ENCODE assay signal across 23 cellular contexts in genomic region chr15:73865379-73865778, GRCh38. TPM values are rescaled to one million over a fixed set of nuclear protein-coding genes. Genes with fewer than 3 reads are reported as not detected.
DNase-seq lines count a peak whose midpoint lies in the region; ATAC-seq, FAIRE-seq and TF ChIP-seq lines count a peak whose summit lies in the region.
"Had no signal": no experiment of that assay in that cellular context is flagged by ENCODE, and none has a peak within 500 bp of the region (broad histone marks: within the 10 kb centered on the region; RNA-seq: fewer than 3 reads in every experiment).

No MANE protein-coding gene starts in this region.

- POLR2A ChIA-PET in GM12878 (lab: Charles Lee): interaction anchor here (1.2 kb wide), 1 partner anchor 29 kb away, joined by 4 read pairs; no protein-coding TSS in a partner anchor

- no TSS peak for BruUV-seq in GM12878 (replicated peaks; lab: Mats Ljungman, UMichigan)

- H4K20me1 ChIP-seq in BLaER1 treated with 17β-estradiol and CSF1 and Interleukin-3, amounts not matched to agents 10 nM and 100 nM: no peaks in the 10 kb centered on the region; a peak in 1 of 22 replicates
- H4K20me1 ChIP-seq in GM12878 (ENCODE audit: control insufficient read depth, insufficient read depth): no peaks in the 10 kb centered on the region

- H3K27me3 ChIP-seq in BLaER1 treated with 17β-estradiol and CSF1 and Interleukin-3, amounts not matched to agents 10 nM and 100 nM: no peaks in the 10 kb centered on the region
- no peaks in the 10 kb centered on the region; a peak in 2 of 4 replicates for H3K27me3 ChIP-seq in GM12878 (replicated peaks in 1 of 2; ENCODE audit: control insufficient read depth in 2 of 2, insufficient read depth in 2 of 2, low read length in 1 of 2)
- peaks cover 0 to 7% of the 10 kb centered on the region in 2 donors for H3K27me3 ChIP-seq in small intestine (ENCODE audit: control insufficient read depth in 2 of 2, insufficient read depth in 2 of 2, low read length in 2 of 2)

- TF ChIP-seq RAD21 in GM12878 (IDR thresholded peaks at IDR 0.05; ENCODE audit: insufficient read depth, low read depth, low read length): no peak

- no peak overlapping the region for H3K9ac ChIP-seq in BLaER1 treated with 17β-estradiol and CSF1 and Interleukin-3, amounts not matched to agents 10 nM and 100 nM
- H3K9ac ChIP-seq in GM12878 (ENCODE audit: control insufficient read depth, insufficient read depth, low read length): no peak overlapping the region

- ATAC-seq in GM12878: peak; percentile 61
- no peak for ATAC-seq in HG03196 (IDR thresholded peaks at IDR 0.05; ENCODE audit: unreplicated experiment)
- ATAC-seq: A549 had no signal

- no peak for FAIRE-seq in GM12878 (lab: Jason Lieb, UNC)
- FAIRE-seq in small intestine (lab: Jason Lieb, UNC): no peak
- FAIRE-seq: A549, G401.6, GM12891, GM18507 had no signal

- CTCF ChIA-PET in GM12878 (lab: Yijun Ruan, JAX): interaction anchor here (0.8 to 1.5 kb wide), 4 partner anchors 9 to 48 kb away, joined by 3 to 7 read pairs (median 3); partner anchors contain the start of gene TBC1D21

- no peak for TF ChIP-seq EP300 in GM12878 (IDR thresholded peaks at IDR 0.05; ENCODE audit: borderline replicate concordance in 1 of 2, control insufficient read depth in 1 of 2, low read depth in 2 of 2, low read length in 2 of 2)

- H3K79me2 ChIP-seq in GM12878 (ENCODE audit: control insufficient read depth, insufficient read depth, low read length): no peaks in the 10 kb centered on the region

- no peak overlapping the region for H3K4me3 ChIP-seq in BLaER1 treated with 17β-estradiol and CSF1 and Interleukin-3, amounts not matched to agents 10 nM and 100 nM
- H3K4me3 ChIP-seq in GM12878 (no peak overlapping the region), small intestine (ENCODE audit: low read depth in 1 of 2, low read length in 2 of 2) (no peak overlapping the region)
- H3K4me3 ChIP-seq: A549 had no signal

- H3K36me3 ChIP-seq in BLaER1 treated with 17β-estradiol and CSF1 and Interleukin-3, amounts not matched to agents 10 nM and 100 nM: no peaks in the 10 kb centered on the region
- H3K36me3 ChIP-seq in KOPT-K1 (ENCODE audit: insufficient read depth, low read length) (no peaks in the 10 kb centered on the region), GM12878 (ENCODE audit: control insufficient read depth in 2 of 2, insufficient read depth in 2 of 2, low read length in 1 of 2) (no peaks in the 10 kb centered on the region), small intestine (ENCODE audit: control insufficient read depth in 2 of 2, insufficient read depth in 2 of 2, low read length in 2 of 2) (no peaks in the 10 kb centered on the region)
- H3K36me3 ChIP-seq: BE2C had no signal

- peak overlapping the region in 8 of 11 experiments; percentile 22 to 78 (median 48); a peak in 11 of 22 replicates for H3K4me2 ChIP-seq in BLaER1 treated with 17β-estradiol and CSF1 and Interleukin-3, amounts not matched to agents 10 nM and 100 nM
- H3K4me2 ChIP-seq in GM12878 (ENCODE audit: control insufficient read depth, insufficient read depth): no peak overlapping the region
- H3K4me2 ChIP-seq: A549 had no signal

- TF ChIP-seq POLR2A in GM12878 (IDR thresholded peaks at IDR 0.05; ENCODE audit: low read depth, low read length): no peak

- TF ChIP-seq CTCF in GM12878 (IDR thresholded peaks at IDR 0.05 in 2 of 3, conservative IDR thresholded peaks at IDR 0.05 in 1 of 3; ENCODE audit: control insufficient read depth in 2 of 3, extremely low read depth in 1 of 3, insufficient read depth in 1 of 3, low read depth in 3 of 3, low read length in 3 of 3): no peak

- intact Hi-C loops in GM12878 (cut with micrococcal nuclease; ENCODE audit: unreplicated experiment): no loop called here

- no peak for DNase-seq in GM12878 (ENCODE audit: low read depth, low spot score)
- DNase-seq in DMS79 (lab: John Stamatoyannopoulos, UW): no peak
- DNase-seq in effector CD4-positive, alpha-beta T cell: no peak
- DNase-seq in small intestine: no peak
- DNase-seq: 8988T; ACHN; AML-193; BE2C; CD4-positive, CD25-positive, alpha-beta regulatory T cell; DMS53; DND-41; GOT3; H7; HCEC 1CT had no signal

- in situ Hi-C loops in GM12878 (cut with MboI): no loop called here

- SMC1A ChIA-PET in GM12878 (lab: Charles Lee; ENCODE audit: uncharacterized antibody, unreplicated experiment): interaction anchor here (2.6 kb wide), 1 partner anchor 9 kb away, joined by 8 read pairs; no protein-coding TSS in a partner anchor

- RAD21 ChIA-PET in GM12878 (lab: Charles Lee; ENCODE audit: unreplicated experiment): interaction anchor here (1.8 kb wide), 1 partner anchor 8 kb away, joined by 5 read pairs; the partner anchor contains the start of gene TBC1D21

- peaks cover 0 to 29% (median 20%) of the 10 kb centered on the region in 10 experiments; a peak in 14 of 20 replicates for H3K4me1 ChIP-seq in BLaER1 treated with 17β-estradiol and CSF1 and Interleukin-3, amounts not matched to agents 10 nM and 100 nM
- H3K4me1 ChIP-seq in GM12878 (ENCODE audit: control insufficient read depth, insufficient read depth, low read length) (no peaks in the 10 kb centered on the region), small intestine (ENCODE audit: control insufficient read depth in 2 of 2, insufficient read depth in 1 of 2, low read depth in 1 of 2, low read length in 1 of 2) (no peaks in the 10 kb centered on the region)
- H3K4me1 ChIP-seq: A549, BE2C had no signal

- H3K27ac ChIP-seq in BLaER1 treated with 17β-estradiol and CSF1 and Interleukin-3, amounts not matched to agents 10 nM and 100 nM: no peak overlapping the region
- H3K27ac ChIP-seq in KOPT-K1 (ENCODE audit: low read depth, low read length, poor library complexity, severe bottlenecking) (peak overlapping the region; percentile 29), GM12878 (ENCODE audit: control insufficient read depth, insufficient read depth) (no peak overlapping the region), small intestine (ENCODE audit: low read depth in 1 of 2, low read length in 1 of 2) (no peak overlapping the region)
- H3K27ac ChIP-seq: A549, C4-2B had no signal

- H2AFZ ChIP-seq in GM12878 (ENCODE audit: control insufficient read depth, low read depth, low read length): no peak overlapping the region

- no peaks in the 10 kb centered on the region; a peak in 3 of 22 replicates for H3K9me3 ChIP-seq in BLaER1 treated with 17β-estradiol and CSF1 and Interleukin-3, amounts not matched to agents 10 nM and 100 nM (replicated peaks in 1 of 11)
- no peaks in the 10 kb centered on the region for H3K9me3 ChIP-seq in KOPT-K1 (ENCODE audit: insufficient read depth, low read length, poor library complexity, severe bottlenecking)
- H3K9me3 ChIP-seq in GM12878 (replicated peaks; ENCODE audit: control insufficient read depth, insufficient read depth, low read length): no peaks in the 10 kb centered on the region
- no peaks in the 10 kb centered on the region for H3K9me3 ChIP-seq in small intestine (ENCODE audit: control insufficient read depth, low read depth)
- H3K9me3 ChIP-seq: A549, BE2C had no signal

TF ChIP-seq in GM12878, 131 proteins besides CTCF, POLR2A, EP300 and RAD21:
- TF ChIP-seq YY1 (IDR thresholded peaks at IDR 0.05; ENCODE audit: low read depth, low read length) (no peak), ZNF24 (IDR thresholded peaks at IDR 0.05) (no peak), NR2F1 (conservative IDR thresholded peaks at IDR 0.05) (no peak), NKRF (conservative IDR thresholded peaks at IDR 0.05) (no peak), RB1 (IDR thresholded peaks at IDR 0.05; ENCODE audit: borderline replicate concordance) (no peak)

RNA-seq across cellular contexts. Expression of gene TBC1D21, which starts 8.0 kb away (rescaled TPM):
- not detected in 2 replicates for total RNA-seq in GM12878 (2013; cell fraction: nucleolus; rRNA removed)
- not detected in 2 replicates for total RNA-seq in GM12878 (2014; rRNA removed)
- not detected in 2 replicates for total RNA-seq in GM12878 (2014; rRNA removed; fragmentation: Illumina TruSeq; extraction: Trizol)
- total RNA-seq in GM12878 (2021): not detected in 2 replicates
- not detected for polyA plus RNA-seq in GM12878 (2011; ENCODE audit: low read depth)
- not detected in 2 replicates for polyA plus RNA-seq in GM12878 (2011; rRNA removed)
- polyA plus RNA-seq in GM12878 (2011; cell fraction: cytosol; rRNA removed): not detected in 2 replicates
- not detected in 2 replicates for polyA plus RNA-seq in GM12878 (2011; cell fraction: nucleus; rRNA removed)
- not detected in 2 replicates for polyA plus RNA-seq in GM12878 (2012)
- polyA plus RNA-seq in GM12878 (2014; fragmentation: Illumina TruSeq; extraction: Trizol): not detected in 2 replicates
- polyA plus RNA-seq in GM12878 (2014; fragmentation: Nextera tagmentation; extraction: Ambion mirVana): not detected
- polyA plus RNA-seq in GM12878 (2014; rRNA removed): not detected in 2 replicates
- polyA plus RNA-seq in GM12878 (2016; fragmentation: Nextera tagmentation; extraction: Ambion mirVana): not detected
- not detected in 2 replicates for polyA minus RNA-seq in GM12878 (2011; rRNA and poly(A)+ RNA removed)
- not detected in 2 replicates for polyA minus RNA-seq in GM12878 (2011; cell fraction: cytosol; rRNA and poly(A)+ RNA removed)
- not detected in 2 replicates for polyA minus RNA-seq in GM12878 (2011; cell fraction: nucleus; rRNA and poly(A)+ RNA removed)
- not detected for polyA plus RNA-seq in small intestine
- total RNA-seq: CD4-positive, CD25-positive, alpha-beta regulatory T cell; CD8-positive, alpha-beta memory T cell; H7 had no signal
- polyA plus RNA-seq: A549; CD4-positive, CD25-positive, alpha-beta regulatory T cell; CD8-positive, alpha-beta memory T cell had no signal
